29 cellular contexts compared by ENCODE assay signal in the genomic region with DNA sequence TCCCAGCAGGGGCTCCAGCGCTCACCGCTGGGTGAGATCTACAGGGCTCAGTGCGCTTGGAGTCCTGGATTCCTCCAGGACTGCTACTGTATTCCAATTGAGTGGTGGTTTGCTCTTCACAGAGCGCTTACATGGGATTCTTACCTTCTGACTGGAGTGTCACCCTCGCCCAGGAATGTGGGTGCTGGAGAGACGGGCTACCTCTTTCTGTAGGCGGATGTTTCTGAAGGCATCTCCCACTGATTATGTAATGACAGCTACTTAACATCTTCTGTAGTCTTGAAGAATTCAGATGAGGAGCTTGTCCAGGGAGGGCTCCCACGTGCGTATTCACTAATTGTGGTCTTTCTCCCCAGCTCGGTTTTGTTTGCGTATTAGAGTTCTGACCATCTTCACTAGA.
"Had no signal": no experiment of that assay in that cellular context is flagged by ENCODE, and none has a peak within 500 bp of the region (broad histone marks: within the 10 kb centered on the region; RNA-seq: fewer than 3 reads in every experiment).

No MANE protein-coding gene starts in this region.

- H3K9me3 ChIP-seq: MG63, Peyer's patch, SJSA1 had no signal

- H3K27me3 ChIP-seq: MG63, Peyer's patch, SJSA1 had no signal

- H3K4me1 Mint-ChIP-seq: activated B cell treated with CpG ODN at 0.5 μM for 24 hours; activated T-helper 17 cell treated with anti-CD3 and anti-CD28 coated beads, Interleukin-2, amount 50 U/mL, for 72 hours had no signal

- H3K27me3 Mint-ChIP-seq: activated B cell treated with CpG ODN at 0.5 μM for 24 hours; activated CD4-positive, alpha-beta memory T cell treated with anti-CD3 and anti-CD28 coated beads, Interleukin-2, amount 10 ng/mL, durations not matched to agents 7 days and 5 days; activated naive CD8-positive, alpha-beta T cell; activated T-helper 17 cell treated with anti-CD3 and anti-CD28 coated beads, Interleukin-2, amount 50 U/mL, for 72 hours; brain had no signal

- DNase-seq: activated B cell treated with CpG ODN at 0.5 μM for 24 hours; activated CD4-positive, alpha-beta memory T cell treated with anti-CD3 and anti-CD28 coated beads, Interleukin-2, amount 10 ng/mL, durations not matched to agents 7 days and 5 days; activated CD4-positive, alpha-beta T cell treated with anti-CD3 and anti-CD28 coated beads for 1 hour; activated CD4-positive, alpha-beta T cell treated with anti-CD3 and anti-CD28 coated beads, Interleukin-2, amount 50 U/mL, for 1 hour; activated gamma-delta T cell; activated naive CD4-positive, alpha-beta T cell treated with anti-CD3 and anti-CD28 coated beads for 36 hours; activated T-cell treated with anti-CD3 and anti-CD28 coated beads for 4 hours; activated T-cell treated with anti-CD3 and anti-CD28 coated beads, Interleukin-2, amount 50 U/mL, for 48 hours; MG63; MV-4-11; NCI-H1092 treated with DMSO at 0.1 percent for 48 hours; NCI-H1417 treated with DMSO at 0.1 percent for 48 hours; NCI-H1694 treated with DMSO at 0.1 percent for 48 hours; NCI-H2029 treated with DMSO at 0.1 percent for 48 hours; NCI-H345; NCI-H510A; NCI-H526 treated with DMSO at 0.1 percent for 48 hours; NK-92 treated with Interleukin-12 subunit alpha and Interleukin-12 subunit beta, amount 100 ng/mL, for 24 hours; Peyer's patch; Right ventricle myocardium superior; SW 1271 had no signal

- FAIRE-seq: astrocyte had no signal

- H3K27ac Mint-ChIP-seq: activated B cell treated with CpG ODN at 0.5 μM for 24 hours; activated CD4-positive, alpha-beta memory T cell treated with anti-CD3 and anti-CD28 coated beads, Interleukin-2, amount 10 ng/mL, durations not matched to agents 7 days and 5 days; activated naive CD4-positive, alpha-beta T cell treated with anti-CD3 and anti-CD28 coated beads for 36 hours; activated T-helper 17 cell treated with anti-CD3 and anti-CD28 coated beads, Interleukin-2, amount 50 U/mL, for 72 hours had no signal

- H3K27ac ChIP-seq: KMS-11, Peyer's patch, RWPE1, SJSA1 had no signal

- ATAC-seq: activated T-helper 17 cell treated with anti-CD3 and anti-CD28 coated beads, Interleukin-2, amount 50 U/mL, for 72 hours; SK-N-SH treated with all-trans-retinoic acid at 6 μM for 48 hours had no signal

- H3K9ac ChIP-seq: KMS-11 had no signal

- H3K4me3 ChIP-seq: MG63, Peyer's patch, SJSA1 had no signal

- H3K4me1 ChIP-seq: Peyer's patch had no signal

- H3K9me3 Mint-ChIP-seq: activated B cell treated with CpG ODN at 0.5 μM for 24 hours; activated CD4-positive, alpha-beta memory T cell treated with anti-CD3 and anti-CD28 coated beads, Interleukin-2, amount 10 ng/mL, durations not matched to agents 7 days and 5 days; activated naive CD4-positive, alpha-beta T cell treated with anti-CD3 and anti-CD28 coated beads for 36 hours; activated T-helper 17 cell treated with anti-CD3 and anti-CD28 coated beads, Interleukin-2, amount 50 U/mL, for 72 hours; brain had no signal

- H3K4me3 Mint-ChIP-seq: activated B cell treated with CpG ODN at 0.5 μM for 24 hours; activated CD4-positive, alpha-beta memory T cell treated with anti-CD3 and anti-CD28 coated beads, Interleukin-2, amount 10 ng/mL, durations not matched to agents 7 days and 5 days; activated naive CD4-positive, alpha-beta T cell treated with anti-CD3 and anti-CD28 coated beads for 36 hours; activated naive CD8-positive, alpha-beta T cell; activated T-helper 17 cell treated with anti-CD3 and anti-CD28 coated beads, Interleukin-2, amount 50 U/mL, for 72 hours; brain had no signal

- H3K4me2 ChIP-seq: KMS-11 had no signal
